Comparison of ENCODE assay signal across 23 cellular contexts in genomic region chr15:40974921-40975320, GRCh38. TPM values are rescaled to one million over a fixed set of nuclear protein-coding genes. Genes with fewer than 3 reads are reported as not detected.
"Had no signal": no experiment of that assay in that cellular context is flagged by ENCODE, and none has a peak within 500 bp of the region (broad histone marks: within the 10 kb centered on the region; RNA-seq: fewer than 3 reads in every experiment).

No MANE protein-coding gene starts in this region.

- H3K27ac Mint-ChIP-seq: naive thymus-derived CD8-positive, alpha-beta T cell; stimulated activated effector memory CD8-positive, alpha-beta T cell treated with anti-CD3 and anti-CD28 coated beads, Interleukin-12 subunit alpha, Interleukin-12 subunit beta, amount 100 ng/mL, for 72 hours had no signal

- ATAC-seq: esophagus mucosa; foreskin keratinocyte; left colon; naive thymus-derived CD8-positive, alpha-beta T cell; stimulated activated effector memory CD8-positive, alpha-beta T cell treated with anti-CD3 and anti-CD28 coated beads, Interleukin-12 subunit alpha, Interleukin-12 subunit beta, amount 100 ng/mL, for 72 hours; stimulated activated naive CD8-positive, alpha-beta T cell treated with anti-CD3 and anti-CD28 coated beads, Interleukin-15, Interleukin-2, amounts not matched to agents 100 U/mL and 50 U/mL, for 24 hours had no signal

- H3K4me3 ChIP-seq: dorsolateral prefrontal cortex, psoas muscle, right lobe of liver, suprapubic skin, tibial artery, upper lobe of left lung, uterus had no signal

- H3K4me1 Mint-ChIP-seq: stimulated activated effector memory CD8-positive, alpha-beta T cell treated with anti-CD3 and anti-CD28 coated beads, Interleukin-12 subunit alpha, Interleukin-12 subunit beta, amount 100 ng/mL, for 72 hours had no signal

- H3K27ac ChIP-seq: foreskin keratinocyte, neutrophil, psoas muscle, right lobe of liver, suprapubic skin, upper lobe of left lung, uterus had no signal

- H3K4me3 Mint-ChIP-seq: naive thymus-derived CD8-positive, alpha-beta T cell; stimulated activated effector memory CD8-positive, alpha-beta T cell treated with anti-CD3 and anti-CD28 coated beads, Interleukin-12 subunit alpha, Interleukin-12 subunit beta, amount 100 ng/mL, for 72 hours had no signal

- H3K27me3 Mint-ChIP-seq: naive thymus-derived CD8-positive, alpha-beta T cell had no signal

- H3K36me3 ChIP-seq: uterus had no signal

- H3K9me3 Mint-ChIP-seq: naive thymus-derived CD8-positive, alpha-beta T cell; stimulated activated effector memory CD8-positive, alpha-beta T cell treated with anti-CD3 and anti-CD28 coated beads, Interleukin-12 subunit alpha, Interleukin-12 subunit beta, amount 100 ng/mL, for 72 hours had no signal

- FAIRE-seq: endometrium had no signal

- H3K4me1 ChIP-seq: foreskin keratinocyte, psoas muscle, right lobe of liver, uterus had no signal

- DNase-seq: cortex of kidney; dorsolateral prefrontal cortex; effector CD8-positive, alpha-beta T cell; foreskin keratinocyte; left colon; mammary epithelial cell; naive thymus-derived CD8-positive, alpha-beta T cell; psoas muscle; retina; right lobe of liver; stimulated activated CD4-positive, alpha-beta T cell treated with anti-CD3 and anti-CD28 coated beads, Interleukin-4, amount 100 ng/mL, for 1 hour; stimulated activated CD8-positive, alpha-beta memory T cell treated with anti-CD3 and anti-CD28 coated beads, Interleukin-4, amount 100 ng/mL, for 48 hours; stimulated activated naive CD8-positive, alpha-beta T cell treated with anti-CD3 and anti-CD28 coated beads, Interleukin-15, Interleukin-2, amounts not matched to agents 100 U/mL and 50 U/mL, for 24 hours; tibial artery; upper lobe of left lung; uterus had no signal

- H3K27me3 ChIP-seq: dorsolateral prefrontal cortex, foreskin keratinocyte, neutrophil, right lobe of liver, suprapubic skin, tibial artery, upper lobe of left lung, uterus had no signal

- H3K9me3 ChIP-seq: neutrophil, psoas muscle, right lobe of liver, suprapubic skin, tibial artery, upper lobe of left lung, uterus had no signal

RNA-seq across cellular contexts. Expression of gene CHAC1, which starts 21.6 kb away (rescaled TPM):
- polyA plus RNA-seq: naive thymus-derived CD8-positive, alpha-beta T cell had no signal

RNA-seq across cellular contexts. Expression of gene DLL4, which starts 45.8 kb away (rescaled TPM):
- total RNA-seq: foreskin keratinocyte, mononuclear cell, osteoblast had no signal
- polyA plus RNA-seq: foreskin keratinocyte; mammary epithelial cell; naive thymus-derived CD8-positive, alpha-beta T cell had no signal
